Comparison of ENCODE assay signal across 17 cellular contexts in the genomic region with DNA sequence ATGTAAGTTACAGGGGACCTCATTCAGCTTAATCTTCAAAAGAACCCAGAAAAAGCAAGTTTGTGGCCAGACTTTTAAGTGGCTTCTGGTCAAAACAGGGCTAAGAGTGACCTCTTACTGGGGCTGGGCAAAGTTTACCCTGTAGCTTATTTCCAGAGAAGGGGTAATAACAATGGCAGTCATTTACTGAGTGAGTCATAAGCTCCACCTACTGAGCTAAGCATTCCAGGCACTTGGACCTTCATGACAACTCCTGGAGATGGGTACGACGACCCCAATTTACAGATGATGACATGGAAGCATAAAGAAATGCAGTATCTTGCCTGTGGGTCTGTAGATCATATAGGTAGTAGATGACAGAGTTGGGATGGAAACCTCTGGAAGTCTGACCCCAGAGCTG. TPM values are rescaled to one million over a fixed set of nuclear protein-coding genes. Genes with fewer than 3 reads are reported as not detected.
DNase-seq lines count a peak whose midpoint lies in the region; ATAC-seq, FAIRE-seq and TF ChIP-seq lines count a peak whose summit lies in the region.
"Had no signal": no experiment of that assay in that cellular context is flagged by ENCODE, and none has a peak within 500 bp of the region (broad histone marks: within the 10 kb centered on the region; RNA-seq: fewer than 3 reads in every experiment).

No MANE protein-coding gene starts in this region.

- CTCF ChIA-PET in endothelial cell of umbilical vein (lab: Charles Lee): interaction anchor here (0.8 to 2.7 kb wide), 6 partner anchors 11 to 865 kb away, joined by 3 to 15 read pairs (median 4); no protein-coding TSS in a partner anchor

- no peak overlapping the region for H3K4me2 ChIP-seq in endothelial cell of umbilical vein (ENCODE audit: insufficient read depth, low read length)
- H3K4me2 ChIP-seq: GM23338, PC-9 had no signal

- H3K27ac ChIP-seq in endothelial cell of umbilical vein (ENCODE audit: insufficient read depth, low read depth, low read length): no peak overlapping the region
- H3K27ac ChIP-seq: PC-9 had no signal

- intact Hi-C loops in endothelial cell of umbilical vein (cut with micrococcal nuclease) (no loop called here), mucosa of descending colon (cut with DNase I, micrococcal nuclease) (no loop called here)

- no peak for TF ChIP-seq POLR2A in endothelial cell of umbilical vein (IDR thresholded peaks at IDR 0.05; ENCODE audit: low read depth, low read length)

- H3K4me1 ChIP-seq in endothelial cell of umbilical vein (ENCODE audit: control insufficient read depth, extremely low read depth, insufficient read depth, low read length) (no peaks in the 10 kb centered on the region), mucosa of descending colon (ENCODE audit: low read depth) (no peaks in the 10 kb centered on the region)

- dilution Hi-C loops in endothelial cell of umbilical vein (cut with MboI; ENCODE audit: extremely low pct_ligation_motif_present, low sequenced_read_pairs): no loop called here

- no peaks in the 10 kb centered on the region for H3K79me2 ChIP-seq in endothelial cell of umbilical vein (ENCODE audit: control insufficient read depth, insufficient read depth, low read length)

- no peaks in the 10 kb centered on the region for H3K36me3 ChIP-seq in endothelial cell of umbilical vein (ENCODE audit: control insufficient read depth in 2 of 2, extremely low read depth in 1 of 2, insufficient read depth in 2 of 2, low read length in 2 of 2)
- H3K36me3 ChIP-seq in mucosa of descending colon (ENCODE audit: low read depth): no peaks in the 10 kb centered on the region

- no peak overlapping the region for H2AFZ ChIP-seq in endothelial cell of umbilical vein (ENCODE audit: low read depth, low read length)
- H2AFZ ChIP-seq: PC-9 had no signal

- no peaks in the 10 kb centered on the region for H3K9me1 ChIP-seq in endothelial cell of umbilical vein (replicated peaks; ENCODE audit: control insufficient read depth, extremely low read depth, insufficient read depth, low read length)

- no TSS peak for BruUV-seq in endothelial cell of umbilical vein (replicated peaks; lab: Mats Ljungman, UMichigan)

- H3K9ac ChIP-seq in endothelial cell of umbilical vein (replicated peaks; ENCODE audit: extremely low read depth, insufficient read depth, low read length): no peak overlapping the region

- TF ChIP-seq CTCF in endothelial cell of umbilical vein (IDR thresholded peaks at IDR 0.05; ENCODE audit: extremely low read depth in 1 of 2, insufficient read depth in 1 of 2, low read depth in 1 of 2, low read length in 2 of 2) (no peak), mucosa of descending colon (IDR thresholded peaks at IDR 0.05) (no peak)

- no peak overlapping the region for H3K4me3 ChIP-seq in endothelial cell of umbilical vein (replicated peaks in 1 of 3; ENCODE audit: insufficient read depth in 1 of 3, low read depth in 1 of 3, low read length in 3 of 3)
- H3K4me3 ChIP-seq in mucosa of descending colon: no peak overlapping the region
- H3K4me3 ChIP-seq: GM23338, PC-9 had no signal

- H3K27me3 ChIP-seq in endothelial cell of umbilical vein (ENCODE audit: control insufficient read depth in 2 of 2, insufficient read depth in 2 of 2, low read length in 2 of 2): peaks cover 8 to 13% of the 10 kb centered on the region in 2 experiments

- DNase-seq in DMS53 treated with DMSO at 0.1 percent for 48 hours (lab: John Stamatoyannopoulos, UW; ENCODE audit: unreplicated experiment): peak; percentile 24
- DNase-seq in NCI-H69 (lab: John Stamatoyannopoulos, UW): peak; percentile 30
- no peak for DNase-seq in endothelial cell of umbilical vein (ENCODE audit: low read depth, low spot score)
- no peak for DNase-seq in mucosa of descending colon
- DNase-seq in globus pallidus (ENCODE audit: low spot score): no peak
- no peak for DNase-seq in effector CD4-positive, alpha-beta T cell
- DNase-seq: CD4-positive, alpha-beta T cell; Karpas-422; NCI-H1417; NCI-H1930; NCI-H2227 treated with DMSO at 0.1 percent for 48 hours; NCI-H526; NK-92 treated with Interleukin-12 subunit alpha and Interleukin-12 subunit beta, amount 100 ng/mL, for 24 hours; PC-9 had no signal

- POLR2A ChIA-PET in endothelial cell of umbilical vein (lab: Charles Lee): interaction anchor here (0.7 kb wide), 1 partner anchor 731 kb away, joined by 5 read pairs; no protein-coding TSS in a partner anchor

- FAIRE-seq in endothelial cell of umbilical vein (lab: Jason Lieb, UNC): no peak

- H3K9me3 ChIP-seq in endothelial cell of umbilical vein (replicated peaks; ENCODE audit: control insufficient read depth, insufficient read depth, low read length) (no peaks in the 10 kb centered on the region), mucosa of descending colon (no peaks in the 10 kb centered on the region)

- ATAC-seq in mucosa of descending colon (peak; percentile 69), HG02938 (IDR thresholded peaks at IDR 0.05; ENCODE audit: unreplicated experiment) (no peak)
- ATAC-seq: GM23338 had no signal

- no peaks in the 10 kb centered on the region for H4K20me1 ChIP-seq in endothelial cell of umbilical vein (replicated peaks; ENCODE audit: control insufficient read depth, extremely low read depth, insufficient read depth, low read length)

TF ChIP-seq in endothelial cell of umbilical vein, 7 proteins besides CTCF, POLR2A, EP300 and RAD21:
- TF ChIP-seq JUN (IDR thresholded peaks at IDR 0.05; ENCODE audit: borderline replicate concordance, insufficient read depth, insufficient read length, low read depth) (peak; percentile 11), FOS (IDR thresholded peaks at IDR 0.05; ENCODE audit: borderline replicate concordance, insufficient read depth, low read length) (no peak)

RNA-seq across cellular contexts. Expression of gene GPR151, which starts 4.7 kb away (rescaled TPM):
- total RNA-seq in endothelial cell of umbilical vein: not detected in 2 replicates
- 0.06 and 0.08 TPM in 2 replicates for polyA plus RNA-seq in endothelial cell of umbilical vein
- 0.03 and 0.06 TPM in 2 replicates for polyA plus RNA-seq in endothelial cell of umbilical vein (2011; cell fraction: cytosol; rRNA removed)
- polyA plus RNA-seq in endothelial cell of umbilical vein (2011; cell fraction: nucleus; rRNA removed): 0.04 TPM in 1 of 2 replicates, not detected in the other
- polyA plus RNA-seq in endothelial cell of umbilical vein (2012): 0.08 TPM in 1 of 2 replicates, not detected in the other
- 0.15 TPM in 1 of 2 replicates, not detected in the other for polyA minus RNA-seq in endothelial cell of umbilical vein
- not detected for polyA minus RNA-seq in endothelial cell of umbilical vein (2011; cell fraction: cytosol; rRNA and poly(A)+ RNA removed)
- not detected in 2 replicates for polyA minus RNA-seq in endothelial cell of umbilical vein (2011; cell fraction: nucleus; rRNA and poly(A)+ RNA removed)
- total RNA-seq in mucosa of descending colon: not detected
- total RNA-seq: A673; CD4-positive, alpha-beta T cell; GM23338; PC-9 had no signal
- polyA plus RNA-seq: GM23338 had no signal

Comparison
In these comparisons a context has a peak if more than half of its experiments do, and no peak if none do; other contexts are left out.
1. DNase-seq: peak in DMS53 treated with DMSO at 0.1 percent for 48 hours (single experiment) and NCI-H69 (single experiment); none in endothelial cell of umbilical vein (single experiment), mucosa of descending colon (0 of 3), globus pallidus (single experiment) and effector CD4-positive, alpha-beta T cell (single experiment).